Comparison of ENCODE assay signal across 17 cellular contexts in genomic region chr4:16437836-16438235, GRCh38.
"Had no signal": no experiment of that assay in that cellular context is flagged by ENCODE, and none has a peak within 500 bp of the region (broad histone marks: within the 10 kb centered on the region; RNA-seq: fewer than 3 reads in every experiment).

No MANE protein-coding gene starts in this region.

- ATAC-seq: body of pancreas, gastrocnemius medialis, heart right ventricle, sciatic nerve, T-helper 17 cell had no signal

- DNase-seq: activated B cell treated with CpG ODN at 0.5 μM for 24 hours; activated CD4-positive, alpha-beta T cell treated with anti-CD3 and anti-CD28 coated beads, Interleukin-2, amount 10 ng/mL, durations not matched to agents 24 days and 14 days; activated naive CD4-positive, alpha-beta T cell; body of pancreas; cortex of kidney; effector CD4-positive, alpha-beta T cell; esophagus squamous epithelium; gastrocnemius medialis; heart right ventricle; stimulated activated CD4-positive, alpha-beta T cell treated with anti-CD3 and anti-CD28 coated beads, Interleukin-1b, Interleukin-23, amount 100 ng/mL, for 48 hours; stomach; T-helper 17 cell; testis; upper lobe of left lung had no signal

- H3K4me3 ChIP-seq: body of pancreas, esophagus squamous epithelium, gastrocnemius medialis, heart right ventricle, lung, stomach, testis, upper lobe of left lung had no signal

- H3K27me3 ChIP-seq: body of pancreas, esophagus squamous epithelium, gastrocnemius medialis, heart right ventricle, stomach, testis, upper lobe of left lung had no signal

- H3K27ac ChIP-seq: body of pancreas, esophagus squamous epithelium, gastrocnemius medialis, stomach, testis, upper lobe of left lung had no signal

- FAIRE-seq: islet of Langerhans had no signal

- H3K36me3 ChIP-seq: esophagus squamous epithelium, gastrocnemius medialis, heart right ventricle, stomach, upper lobe of left lung had no signal

- H3K9me3 ChIP-seq: testis had no signal

- H3K4me1 ChIP-seq: body of pancreas, esophagus squamous epithelium, gastrocnemius medialis, stomach, testis, upper lobe of left lung had no signal
